Comparison of ENCODE assay signal across 9 cellular contexts in genomic region chr2:258933-259332, GRCh38. TPM values are rescaled to one million over a fixed set of nuclear protein-coding genes. Genes with fewer than 3 reads are reported as not detected.
"Had no signal": no experiment of that assay in that cellular context is flagged by ENCODE, and none has a peak within 500 bp of the region (broad histone marks: within the 10 kb centered on the region; RNA-seq: fewer than 3 reads in every experiment).

No MANE protein-coding gene starts in this region.

- H3K27ac Mint-ChIP-seq: GM23338, H9 had no signal

- ATAC-seq: GM23338 had no signal

- H3K4me2 ChIP-seq: GM23338 had no signal

- DNase-seq: H9, HCEC 1CT, IMR-90, KBM-7 had no signal

- H3K27ac ChIP-seq: HL-60 had no signal

- H3K4me3 ChIP-seq: GM23338 had no signal

- FAIRE-seq: H1, H54 had no signal

- H3K4me3 Mint-ChIP-seq: GM23338, H9 had no signal

- H2AFZ ChIP-seq: GM23338 had no signal

RNA-seq across cellular contexts. Expression of gene ALKAL2, which starts 29.0 kb away (rescaled TPM):
- total RNA-seq: HT1080, IMR-90 had no signal
- polyA plus RNA-seq: IMR-90 had no signal
